In genomic region chr12:3129301-3130052, GRCh38 we compare ENCODE assay signal across 10 cellular contexts. TPM values are rescaled to one million over a fixed set of nuclear protein-coding genes. Genes with fewer than 3 reads are reported as not detected.
A peak's percentile ranks its signal among the peaks of the same experiment; 100 is the strongest.
DNase-seq lines count a peak whose midpoint lies in the region; ATAC-seq and TF ChIP-seq lines count a peak whose summit lies in the region.
"Had no signal": no experiment of that assay in that cellular context is flagged by ENCODE, and none has a peak within 500 bp of the region (broad histone marks: within the 10 kb centered on the region; RNA-seq: fewer than 3 reads in every experiment).

No MANE protein-coding gene starts in this region.

- peaks cover 9% of the 10 kb centered on the region for H3K9me3 ChIP-seq in left ventricle myocardium inferior (replicated peaks)
- H3K9me3 ChIP-seq in SK-N-SH, result no peaks in the 10 kb centered on the region
- H3K9me3 ChIP-seq: Caco-2 had no signal

- POLR2A ChIA-PET in SK-N-SH (lab: Yijun Ruan, JAX), result no interaction called here

- H3K4me1 Mint-ChIP-seq in endothelial cell (ENCODE audit: unreplicated experiment), result peaks cover 48% of the 10 kb centered on the region
- H3K4me1 Mint-ChIP-seq in stimulated activated naive CD8-positive, alpha-beta T cell treated with anti-CD3 and anti-CD28 coated beads, Interleukin-15, amount 100 ng/mL, for 72 hours, result peaks cover 20% of the 10 kb centered on the region

- no peak for DNase-seq in left ventricle myocardium inferior
- DNase-seq in left cardiac atrium, result no peak
- DNase-seq in OCI-M1 (lab: John Stamatoyannopoulos, UW), result peak; percentile 47
- DNase-seq in endothelial cell (ENCODE audit: low spot score), result no peak
- DNase-seq in stimulated activated naive CD8-positive, alpha-beta T cell treated with anti-CD3 and anti-CD28 coated beads, Interleukin-15, amount 100 ng/mL, for 72 hours, result peak; percentile 16 to 60
- no peak for DNase-seq in SK-N-SH
- DNase-seq in superior temporal gyrus (ENCODE audit: extremely low spot score), result no peak
- DNase-seq in NCI-H345 (lab: John Stamatoyannopoulos, UW), result no peak
- DNase-seq: Caco-2, trophoblast cell had no signal

- H3K9ac ChIP-seq in SK-N-SH, result no peak overlapping the region

- H3K4me2 ChIP-seq in SK-N-SH, result no peak overlapping the region

- H3F3A ChIP-seq in SK-N-SH (replicated peaks; ENCODE audit: insufficient read depth), result no peaks in the 10 kb centered on the region

- H3K27me3 ChIP-seq in left ventricle myocardium inferior (ENCODE audit: low read depth) (no peaks in the 10 kb centered on the region), SK-N-SH (ENCODE audit: insufficient read depth) (no peaks in the 10 kb centered on the region)

- peaks cover 16% of the 10 kb centered on the region; the same call in 1 of the 2 replicates for H3K79me2 ChIP-seq in SK-N-SH (ENCODE audit: insufficient read depth)

- H3K9me2 ChIP-seq in SK-N-SH, result no peaks in the 10 kb centered on the region

- H3K36me3 Mint-ChIP-seq in endothelial cell (ENCODE audit: low read depth, unreplicated experiment), result peaks cover 17% of the 10 kb centered on the region

- H3K36me3 ChIP-seq in left ventricle myocardium inferior (peaks cover 6% of the 10 kb centered on the region), SK-N-SH (replicated peaks in 1 of 2; ENCODE audit: control insufficient read depth in 1 of 2, insufficient read depth in 2 of 2, low read length in 1 of 2) (peaks cover 0 to 8% of the 10 kb centered on the region in 2 experiments)

- CTCF ChIA-PET in SK-N-SH (lab: Yijun Ruan, JAX), result interaction anchor here (1.1 to 16.7 kb wide), 5 partner anchors 9 to 674 kb away, joined by 3 to 368 read pairs (median 5); no protein-coding TSS in a partner anchor

- no peaks in the 10 kb centered on the region for H4K20me1 ChIP-seq in SK-N-SH (ENCODE audit: insufficient read depth)

- no peak overlapping the region for H2AFZ ChIP-seq in SK-N-SH (ENCODE audit: low read depth)

- H3K27ac ChIP-seq in left ventricle myocardium inferior (replicated peaks), result peak overlapping the region; percentile 87
- H3K27ac ChIP-seq in SK-N-SH (ENCODE audit: low read depth in 2 of 2, low read length in 1 of 2), result no peak overlapping the region

- peaks cover 55% of the 10 kb centered on the region for H3K4me1 ChIP-seq in left ventricle myocardium inferior
- peaks cover 6 to 19% of the 10 kb centered on the region in 2 experiments; a peak in 3 of 4 replicates for H3K4me1 ChIP-seq in SK-N-SH (ENCODE audit: control insufficient read depth in 1 of 2, insufficient read depth in 2 of 2, low read depth in 1 of 2, low read length in 1 of 2)
- H3K4me1 ChIP-seq: Caco-2 had no signal

- peak overlapping the region; percentile 43 for H3K4me3 ChIP-seq in left ventricle myocardium inferior
- H3K4me3 ChIP-seq in SK-N-SH (ENCODE audit: low read depth in 2 of 2, low read length in 1 of 2), result no peak overlapping the region

- no peak for ATAC-seq in left cardiac atrium
- ATAC-seq in stimulated activated naive CD8-positive, alpha-beta T cell treated with anti-CD3 and anti-CD28 coated beads, Interleukin-15, amount 100 ng/mL, for 72 hours, result peak; percentile 88

- no peaks in the 10 kb centered on the region for H3K27me3 Mint-ChIP-seq in endothelial cell (ENCODE audit: unreplicated experiment)
- H3K27me3 Mint-ChIP-seq in stimulated activated naive CD8-positive, alpha-beta T cell treated with anti-CD3 and anti-CD28 coated beads, Interleukin-15, amount 100 ng/mL, for 72 hours, result peaks cover 64% of the 10 kb centered on the region

- TF ChIP-seq EP300 in SK-N-SH (IDR thresholded peaks at IDR 0.05; ENCODE audit: borderline replicate concordance in 1 of 2, low read depth in 1 of 2, low read length in 1 of 2), result no peak

- peak overlapping the region; percentile 8 for H3K27ac Mint-ChIP-seq in endothelial cell (ENCODE audit: unreplicated experiment)
- H3K27ac Mint-ChIP-seq in stimulated activated naive CD8-positive, alpha-beta T cell treated with anti-CD3 and anti-CD28 coated beads, Interleukin-15, amount 100 ng/mL, for 72 hours, result no peak overlapping the region

- H3K4me3 Mint-ChIP-seq in endothelial cell (ENCODE audit: unreplicated experiment), result peak overlapping the region; percentile 44
- peak overlapping the region; percentile 35 to 45 for H3K4me3 Mint-ChIP-seq in stimulated activated naive CD8-positive, alpha-beta T cell treated with anti-CD3 and anti-CD28 coated beads, Interleukin-15, amount 100 ng/mL, for 72 hours

- H3K9me3 Mint-ChIP-seq in endothelial cell (ENCODE audit: unreplicated experiment), result no peaks in the 10 kb centered on the region
- peaks cover 0 to 5% of the 10 kb centered on the region in 2 donors for H3K9me3 Mint-ChIP-seq in stimulated activated naive CD8-positive, alpha-beta T cell treated with anti-CD3 and anti-CD28 coated beads, Interleukin-15, amount 100 ng/mL, for 72 hours

- TF ChIP-seq CTCF in left ventricle myocardium inferior (IDR thresholded peaks at IDR 0.05; ENCODE audit: borderline replicate concordance) (no peak), endothelial cell (IDR thresholded peaks at IDR 0.05; ENCODE audit: unreplicated experiment) (no peak), SK-N-SH (IDR thresholded peaks at IDR 0.05) (no peak)

- 76% methylated on average over 10 of the region's 12 CpGs for WGBS in SK-N-SH (ENCODE audit: low lambda C conversion rate)

- no peak for TF ChIP-seq RAD21 in SK-N-SH (IDR thresholded peaks at IDR 0.05; ENCODE audit: low read length)

- intact Hi-C loops in left ventricle myocardium inferior (cut with micrococcal nuclease) (no loop called here), left cardiac atrium (cut with DNase I) (loop anchor here (5.0 to 10.0 kb wide), 3 partner anchors 55 to 75 kb away; partner anchors contain the start of gene TSPAN9 (in 1 of the 2))

TF ChIP-seq in SK-N-SH, 30 proteins besides CTCF, POLR2A, EP300 and RAD21 (continues in another document):
- TF ChIP-seq FOXM1 (IDR thresholded peaks at IDR 0.05; ENCODE audit: low read depth) (no peak), USF2 (IDR thresholded peaks at IDR 0.05; ENCODE audit: borderline replicate concordance, low read depth, low read length) (no peak), PBX3 (IDR thresholded peaks at IDR 0.05) (no peak), GABPA (IDR thresholded peaks at IDR 0.05; ENCODE audit: low read depth) (no peak), TAF1 (IDR thresholded peaks at IDR 0.05; ENCODE audit: borderline replicate concordance, low read depth, low read length) (no peak), TCF12 (IDR thresholded peaks at IDR 0.05) (no peak), NRF1 (IDR thresholded peaks at IDR 0.05; ENCODE audit: low read depth, low read length) (no peak), JUND (IDR thresholded peaks at IDR 0.05) (no peak), IRF3 (IDR thresholded peaks at IDR 0.05; ENCODE audit: low read depth, low read length) (no peak), TEAD4 (IDR thresholded peaks at IDR 0.05; ENCODE audit: borderline replicate concordance, insufficient read depth) (no peak), SIN3A (IDR thresholded peaks at IDR 0.05; ENCODE audit: borderline replicate concordance, low read depth, low read length) (no peak)

RNA-seq across cellular contexts. Expression of gene TSPAN9, which starts 52.3 kb away (rescaled TPM):
- total RNA-seq in left ventricle myocardium inferior, result 305 TPM
- total RNA-seq in left cardiac atrium, result 100 to 1,000 TPM; 125 to 201 TPM
- total RNA-seq in endothelial cell (ENCODE audit: unreplicated experiment), result 116 TPM
- 34.9 and 40.1 TPM in 2 replicates for polyA plus RNA-seq in SK-N-SH (2012; rRNA removed)
- polyA plus RNA-seq in SK-N-SH (2012; cell fraction: cytosol; rRNA removed), result 22.9 and 33.7 TPM in 2 replicates
- 40.6 and 55.1 TPM in 2 replicates for polyA plus RNA-seq in SK-N-SH (2012; cell fraction: nucleus; rRNA removed)

Comparison
In these comparisons a context has a peak if more than half of its experiments do, and no peak if none do; other contexts are left out.
1. DNase-seq: peak in OCI-M1 (single experiment) and stimulated activated naive CD8-positive, alpha-beta T cell treated with anti-CD3 and anti-CD28 coated beads, Interleukin-15, amount 100 ng/mL, for 72 hours (2 of 2); none in left ventricle myocardium inferior (single experiment), left cardiac atrium (single experiment), endothelial cell (single experiment), SK-N-SH (single experiment), superior temporal gyrus (single experiment) and NCI-H345 (single experiment).